8 cellular contexts compared by ENCODE assay signal in the genomic region with DNA sequence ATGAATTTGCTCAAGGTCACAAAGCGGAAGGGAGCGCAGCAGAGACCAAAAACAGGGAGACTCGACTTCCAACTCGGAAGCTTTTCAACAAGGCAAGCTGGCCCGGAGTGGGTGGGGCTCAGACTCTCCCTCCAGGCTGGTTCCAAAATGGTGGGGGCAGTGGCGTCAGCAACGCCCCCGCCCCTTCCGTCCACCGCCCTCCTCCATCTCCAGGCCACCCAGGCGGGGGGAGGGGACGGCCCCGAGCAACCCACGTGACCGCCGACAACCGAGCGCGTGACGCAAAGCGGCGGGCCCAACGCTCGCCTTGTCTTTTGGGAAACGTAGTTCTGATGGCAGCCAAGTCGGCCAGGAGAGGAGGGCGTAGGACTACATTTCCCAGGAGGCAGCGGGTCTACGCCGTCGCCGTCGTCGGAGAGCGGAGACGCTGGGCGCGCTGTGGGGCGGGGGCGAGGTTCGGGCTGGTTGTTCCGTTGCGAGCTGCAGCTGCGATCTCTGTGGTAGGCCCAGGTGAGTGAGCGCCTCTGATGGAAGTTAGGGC. TPM values are rescaled to one million over a fixed set of nuclear protein-coding genes. Genes with fewer than 3 reads are reported as not detected.
DNase-seq lines count a peak whose midpoint lies in the region; ATAC-seq and TF ChIP-seq lines count a peak whose summit lies in the region.

A gene with protein sequence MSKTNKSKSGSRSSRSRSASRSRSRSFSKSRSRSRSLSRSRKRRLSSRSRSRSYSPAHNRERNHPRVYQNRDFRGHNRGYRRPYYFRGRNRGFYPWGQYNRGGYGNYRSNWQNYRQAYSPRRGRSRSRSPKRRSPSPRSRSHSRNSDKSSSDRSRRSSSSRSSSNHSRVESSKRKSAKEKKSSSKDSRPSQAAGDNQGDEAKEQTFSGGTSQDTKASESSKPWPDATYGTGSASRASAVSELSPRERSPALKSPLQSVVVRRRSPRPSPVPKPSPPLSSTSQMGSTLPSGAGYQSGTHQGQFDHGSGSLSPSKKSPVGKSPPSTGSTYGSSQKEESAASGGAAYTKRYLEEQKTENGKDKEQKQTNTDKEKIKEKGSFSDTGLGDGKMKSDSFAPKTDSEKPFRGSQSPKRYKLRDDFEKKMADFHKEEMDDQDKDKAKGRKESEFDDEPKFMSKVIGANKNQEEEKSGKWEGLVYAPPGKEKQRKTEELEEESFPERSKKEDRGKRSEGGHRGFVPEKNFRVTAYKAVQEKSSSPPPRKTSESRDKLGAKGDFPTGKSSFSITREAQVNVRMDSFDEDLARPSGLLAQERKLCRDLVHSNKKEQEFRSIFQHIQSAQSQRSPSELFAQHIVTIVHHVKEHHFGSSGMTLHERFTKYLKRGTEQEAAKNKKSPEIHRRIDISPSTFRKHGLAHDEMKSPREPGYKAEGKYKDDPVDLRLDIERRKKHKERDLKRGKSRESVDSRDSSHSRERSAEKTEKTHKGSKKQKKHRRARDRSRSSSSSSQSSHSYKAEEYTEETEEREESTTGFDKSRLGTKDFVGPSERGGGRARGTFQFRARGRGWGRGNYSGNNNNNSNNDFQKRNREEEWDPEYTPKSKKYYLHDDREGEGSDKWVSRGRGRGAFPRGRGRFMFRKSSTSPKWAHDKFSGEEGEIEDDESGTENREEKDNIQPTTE (plus strand): TSS at position 448 of the 541 bp plus-strand sequence. CDS start 58,121 bp downstream, outside the sequence.

- H3K9me3 ChIP-seq in testis: no peaks in the 10 kb centered on the region

- no peaks in the 10 kb centered on the region for H3K27me3 ChIP-seq in testis

- peaks cover 7% of the 10 kb centered on the region for H3K36me3 Mint-ChIP-seq in activated naive CD8-positive, alpha-beta T cell

- H3K27ac ChIP-seq in testis: peak within 1 kb of the TSS; percentile 98

- H3K4me3 ChIP-seq in testis: peak within 1 kb of the TSS; percentile 86 to 98

- TF ChIP-seq POLR2A in testis (IDR thresholded peaks at IDR 0.05): peak; percentile 96

- H3K4me3 Mint-ChIP-seq in activated naive CD8-positive, alpha-beta T cell: peak within 1 kb of the TSS; percentile 99

- no peaks in the 10 kb centered on the region for H3K9me3 Mint-ChIP-seq in activated naive CD8-positive, alpha-beta T cell (ENCODE audit: low read depth)

- peak within 1 kb of the TSS; percentile 99 for H3K27ac Mint-ChIP-seq in activated naive CD8-positive, alpha-beta T cell

- peak; percentile 89 for ATAC-seq in HG02623 (IDR thresholded peaks at IDR 0.05; ENCODE audit: unreplicated experiment)
- peak; percentile 99 for ATAC-seq in omental fat pad (ENCODE audit: low FRiP score)

- TF ChIP-seq CTCF in GM10248 (IDR thresholded peaks at IDR 0.05; ENCODE audit: control extremely low read depth, extremely low read depth, low read depth, missing control alignments) (no peak), omental fat pad (IDR thresholded peaks at IDR 0.05) (no peak), testis (IDR thresholded peaks at IDR 0.05) (no peak)

- peaks cover 27% of the 10 kb centered on the region for H3K4me1 ChIP-seq in testis

- 0% methylated on average over 8 to 43 of the region's 45 CpGs for WGBS in testis, 2 donors

- DNase-seq in GM10248 (ENCODE audit: extremely low spot score) (peak; percentile 97), NCI-H1105 (lab: John Stamatoyannopoulos, UW) (peak; percentile 99), SKM-1 treated with dmso at 0.1 percent for 144 hours (lab: John Stamatoyannopoulos, UW; ENCODE audit: unreplicated experiment) (peak; percentile 99), glomerular endothelial cell (ENCODE audit: extremely low read depth, low read depth, low spot score) (peak; percentile 82), omental fat pad (ENCODE audit: low spot score) (peak; percentile 92), testis (peak; percentile 100)

- peaks cover 31% of the 10 kb centered on the region for H3K4me1 Mint-ChIP-seq in activated naive CD8-positive, alpha-beta T cell (ENCODE audit: low read depth)

- H3K27me3 Mint-ChIP-seq in activated naive CD8-positive, alpha-beta T cell: no peaks in the 10 kb centered on the region

- POLR2A ChIA-PET in GM10248 (lab: Yijun Ruan, JAX): interaction anchor here (0.5 to 2.9 kb wide), 6 partner anchors 13 to 293 kb away, joined by 3 to 15 read pairs (median 4); a partner anchor contains a TSS

- CTCF ChIA-PET in GM10248 (lab: Yijun Ruan, JAX): interaction anchor here (0.7 to 6.5 kb wide), 9 partner anchors 12 to 163 kb away, joined by 3 to 43 read pairs (median 6); a partner anchor contains a TSS

- H3K36me3 ChIP-seq in testis (ENCODE audit: low read depth, missing control alignments): no peaks in the 10 kb centered on the region

- intact Hi-C loops in testis (cut with DNase I; ENCODE audit: low total_unique reads): loop anchor here (10.0 kb wide), 1 partner anchor 61 kb away; no protein-coding TSS in a partner anchor

RNA-seq across cellular contexts. Expression of the gene that starts here (rescaled TPM):
- total RNA-seq in glomerular endothelial cell (84.9 and 105 TPM in 2 replicates), omental fat pad (10 to 100 TPM; 77.2 to 99.5 (median 86.2) TPM), testis (100 to 1,000 TPM in 1 of 2 donors, 10 to 100 TPM in 1; 93.0 to 112 TPM)
- 72.5 TPM for polyA plus RNA-seq in testis (ENCODE audit: insufficient read depth, low read depth, low replicate concordance)

Comparison
In these comparisons a context has a peak if more than half of its experiments do, and no peak if none do; other contexts are left out.
1. Peak in every context shown above with its lines: DNase-seq, ATAC-seq, H3K4me3 ChIP-seq and H3K27ac ChIP-seq.